In genomic region chr5:23164971-23165370, GRCh38 we compare ENCODE assay signal across 26 cellular contexts.
"Had no signal": no experiment of that assay in that cellular context is flagged by ENCODE, and none has a peak within 500 bp of the region (broad histone marks: within the 10 kb centered on the region; RNA-seq: fewer than 3 reads in every experiment).

No MANE protein-coding gene starts in this region.

- H3K9me3 ChIP-seq: left ventricle myocardium inferior, mucosa of descending colon, ovary, prostate gland, testis, thyroid gland, transverse colon, upper lobe of left lung, vagina had no signal

- H3K4me1 ChIP-seq: left ventricle myocardium inferior, prostate gland, stomach, testis, thyroid gland, transverse colon, upper lobe of left lung, vagina had no signal

- H3K4me3 Mint-ChIP-seq: naive thymus-derived CD4-positive, alpha-beta T cell; natural killer cell treated with Interleukin-12 subunit alpha and Interleukin-12 subunit beta and Interleukin-15 and Interleukin-18, amount 100 ng/mL, for 72 hours; stimulated activated naive B cell treated with anti-CD40 and anti-IgM and Interleukin-4, amounts not matched to agents 10 μg/mL and 1 μg/mL and 100 μg/mL, for 72 hours had no signal

- H3K4me1 Mint-ChIP-seq: stimulated activated naive B cell treated with anti-CD40 and anti-IgM and Interleukin-4, amounts not matched to agents 10 μg/mL and 1 μg/mL and 100 μg/mL, for 72 hours had no signal

- DNase-seq: hippocampal formation; kidney glomerular epithelial cell; left colon; left ventricle myocardium inferior; midbrain; mucosa of descending colon; naive thymus-derived CD4-positive, alpha-beta T cell; ovary; retina; right cardiac atrium; stimulated activated CD4-positive, alpha-beta T cell treated with anti-CD3 and anti-CD28 coated beads, Interleukin-12 subunit alpha, Interleukin-12 subunit beta, amount 100 ng/mL, for 4 hours; stimulated activated CD4-positive, alpha-beta T cell treated with anti-CD3 and anti-CD28 coated beads, Interleukin-15, amount 100 ng/mL, for 24 hours; stimulated activated CD4-positive, alpha-beta T cell treated with anti-CD3 and anti-CD28 coated beads, Interleukin-2, amount 100 ng/mL, for 24 hours; stimulated activated CD4-positive, alpha-beta T cell treated with anti-CD3 and anti-CD28 coated beads, Interleukin-4, amount 100 ng/mL, for 1 hour; stimulated activated naive B cell treated with anti-CD40 and anti-IgM and Interleukin-4, amounts not matched to agents 10 μg/mL and 1 μg/mL and 100 μg/mL, for 72 hours; stimulated activated naive CD8-positive, alpha-beta T cell treated with anti-CD3 and anti-CD28 coated beads, Interleukin-15, Interleukin-2, amounts not matched to agents 100 U/mL and 50 U/mL, for 24 hours; stomach; testis; thyroid gland; transverse colon; upper lobe of left lung had no signal

- H3K27ac Mint-ChIP-seq: naive thymus-derived CD4-positive, alpha-beta T cell; natural killer cell treated with Interleukin-12 subunit alpha and Interleukin-12 subunit beta and Interleukin-15 and Interleukin-18, amount 100 ng/mL, for 72 hours; stimulated activated naive B cell treated with anti-CD40 and anti-IgM and Interleukin-4, amounts not matched to agents 10 μg/mL and 1 μg/mL and 100 μg/mL, for 72 hours had no signal

- H3K27me3 Mint-ChIP-seq: naive thymus-derived CD4-positive, alpha-beta T cell; natural killer cell treated with Interleukin-12 subunit alpha and Interleukin-12 subunit beta and Interleukin-15 and Interleukin-18, amount 100 ng/mL, for 72 hours; stimulated activated naive B cell treated with anti-CD40 and anti-IgM and Interleukin-4, amounts not matched to agents 10 μg/mL and 1 μg/mL and 100 μg/mL, for 72 hours had no signal

- ATAC-seq: left colon; mucosa of descending colon; naive thymus-derived CD4-positive, alpha-beta T cell; natural killer cell treated with Interleukin-12 subunit alpha and Interleukin-12 subunit beta and Interleukin-15 and Interleukin-18, amount 100 ng/mL, for 72 hours; right cardiac atrium; sciatic nerve; stimulated activated naive B cell treated with anti-CD40 and anti-IgM and Interleukin-4, amounts not matched to agents 10 μg/mL and 1 μg/mL and 100 μg/mL, for 72 hours; stimulated activated naive CD8-positive, alpha-beta T cell treated with anti-CD3 and anti-CD28 coated beads, Interleukin-15, Interleukin-2, amounts not matched to agents 100 U/mL and 50 U/mL, for 24 hours had no signal

- H3K27ac ChIP-seq: left ventricle myocardium inferior, ovary, prostate gland, skin epidermis, stomach, testis, thyroid gland, transverse colon, upper lobe of left lung, vagina had no signal

- H3K27me3 ChIP-seq: ovary, stomach, testis, thyroid gland, transverse colon, upper lobe of left lung, vagina had no signal

- H3K36me3 Mint-ChIP-seq: naive thymus-derived CD4-positive, alpha-beta T cell; natural killer cell treated with Interleukin-12 subunit alpha and Interleukin-12 subunit beta and Interleukin-15 and Interleukin-18, amount 100 ng/mL, for 72 hours; stimulated activated naive B cell treated with anti-CD40 and anti-IgM and Interleukin-4, amounts not matched to agents 10 μg/mL and 1 μg/mL and 100 μg/mL, for 72 hours had no signal
